Comparison of ENCODE assay signal across 26 cellular contexts in the genomic region with DNA sequence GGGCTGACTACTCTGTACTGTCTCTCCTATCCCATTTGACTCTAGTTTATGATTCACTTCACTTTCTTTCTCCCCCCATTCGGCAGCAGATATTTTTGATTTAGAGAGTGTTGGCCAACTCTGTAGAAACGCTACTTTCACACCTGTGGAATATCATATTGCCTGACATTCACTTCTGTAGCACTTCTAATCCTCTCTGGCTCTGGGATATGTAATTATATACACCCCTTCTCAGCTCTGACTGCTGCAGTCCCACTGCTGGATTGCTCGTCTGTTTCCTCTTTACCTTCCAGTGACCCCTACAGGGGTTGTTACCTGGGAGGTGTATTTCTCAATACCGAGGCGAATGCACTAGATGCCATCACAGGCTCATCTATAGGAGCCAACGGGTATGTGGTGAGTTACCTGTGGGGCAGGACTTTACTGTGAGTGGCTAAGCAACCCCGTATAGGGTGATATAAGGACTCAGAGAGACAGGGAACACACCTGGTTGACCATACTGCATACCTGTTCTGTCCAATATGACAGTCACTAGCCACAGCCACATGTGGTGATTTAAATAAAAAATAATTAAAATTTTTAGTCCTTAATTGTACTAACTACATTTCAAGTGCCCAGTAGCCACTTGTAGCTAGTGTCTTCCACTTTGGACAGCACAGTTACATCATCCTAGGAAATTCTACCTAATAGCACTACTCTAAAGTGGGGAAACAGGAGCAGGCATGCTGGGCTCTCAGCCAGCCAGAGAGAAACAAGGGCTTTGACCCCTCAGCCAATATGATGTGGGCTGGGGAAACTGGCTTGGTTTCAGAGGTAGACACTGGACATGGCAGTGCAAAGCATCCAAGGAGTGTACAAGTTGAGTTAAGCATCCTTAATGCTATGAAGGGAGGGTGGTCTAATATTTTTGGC.
"Had no signal": no experiment of that assay in that cellular context is flagged by ENCODE, and none has a peak within 500 bp of the region (broad histone marks: within the 10 kb centered on the region; RNA-seq: fewer than 3 reads in every experiment).

No MANE protein-coding gene starts in this region.

- H3K4me3 ChIP-seq: adrenal gland, ascending aorta, hepatocyte, stomach, suprapubic skin, tibial nerve had no signal

- H3K9me3 ChIP-seq: adrenal gland, ascending aorta, stomach, suprapubic skin, tibial nerve had no signal

- H3K36me3 ChIP-seq: adrenal gland, ascending aorta, brain microvascular endothelial cell, stomach, suprapubic skin, tibial nerve had no signal

- H3K4me1 ChIP-seq: adrenal gland, ascending aorta, tibial nerve had no signal

- H3K4me1 Mint-ChIP-seq: activated T-helper 17 cell treated with anti-CD3 and anti-CD28 coated beads, Interleukin-2, amount 50 U/mL, for 72 hours; stimulated activated effector memory CD8-positive, alpha-beta T cell treated with anti-CD3 and anti-CD28 coated beads, Interleukin-12 subunit alpha, Interleukin-12 subunit beta, amount 100 ng/mL, for 72 hours had no signal

- DNase-seq: activated CD4-positive, alpha-beta T cell treated with anti-CD3 and anti-CD28 coated beads for 1 hour; activated naive CD4-positive, alpha-beta T cell; activated T-cell treated with anti-CD3 and anti-CD28 coated beads, Interleukin-2, amount 50 U/mL, for 1 hour; adrenal gland; brain microvascular endothelial cell; central memory CD4-positive, alpha-beta T cell; dermis blood vessel endothelial cell; effector CD8-positive, alpha-beta T cell; foreskin melanocyte; glutamatergic neuron; left ventricle myocardium superior; occipital lobe; small intestine; stimulated activated CD4-positive, alpha-beta T cell treated with anti-CD3 and anti-CD28 coated beads, Interleukin-2, amount 100 ng/mL, for 24 hours; stomach; T-helper 9 cell had no signal

- H3K9me3 Mint-ChIP-seq: activated T-helper 17 cell treated with anti-CD3 and anti-CD28 coated beads, Interleukin-2, amount 50 U/mL, for 72 hours; stimulated activated effector memory CD8-positive, alpha-beta T cell treated with anti-CD3 and anti-CD28 coated beads, Interleukin-12 subunit alpha, Interleukin-12 subunit beta, amount 100 ng/mL, for 72 hours had no signal

- ATAC-seq: activated T-helper 17 cell treated with anti-CD3 and anti-CD28 coated beads, Interleukin-2, amount 50 U/mL, for 72 hours; esophagus mucosa; left ventricle myocardium superior; sciatic nerve; stimulated activated effector memory CD8-positive, alpha-beta T cell treated with anti-CD3 and anti-CD28 coated beads, Interleukin-12 subunit alpha, Interleukin-12 subunit beta, amount 100 ng/mL, for 72 hours had no signal

- FAIRE-seq: small intestine, urothelium cell line had no signal

- H3K4me3 Mint-ChIP-seq: activated naive CD8-positive, alpha-beta T cell; activated T-helper 17 cell treated with anti-CD3 and anti-CD28 coated beads, Interleukin-2, amount 50 U/mL, for 72 hours; stimulated activated effector memory CD8-positive, alpha-beta T cell treated with anti-CD3 and anti-CD28 coated beads, Interleukin-12 subunit alpha, Interleukin-12 subunit beta, amount 100 ng/mL, for 72 hours had no signal

- H3K27ac Mint-ChIP-seq: activated naive CD8-positive, alpha-beta T cell; activated T-helper 17 cell treated with anti-CD3 and anti-CD28 coated beads, Interleukin-2, amount 50 U/mL, for 72 hours; stimulated activated effector memory CD8-positive, alpha-beta T cell treated with anti-CD3 and anti-CD28 coated beads, Interleukin-12 subunit alpha, Interleukin-12 subunit beta, amount 100 ng/mL, for 72 hours had no signal

- H2AFZ ChIP-seq: hepatocyte had no signal

- H3K27ac ChIP-seq: adrenal gland, ascending aorta, brain microvascular endothelial cell, hepatocyte, stomach, suprapubic skin, tibial nerve had no signal

- H3K79me2 ChIP-seq: hepatocyte had no signal

- H3K36me3 Mint-ChIP-seq: activated naive CD8-positive, alpha-beta T cell; stimulated activated effector memory CD8-positive, alpha-beta T cell treated with anti-CD3 and anti-CD28 coated beads, Interleukin-12 subunit alpha, Interleukin-12 subunit beta, amount 100 ng/mL, for 72 hours had no signal

- H3K27me3 ChIP-seq: adrenal gland, ascending aorta, brain microvascular endothelial cell, hepatocyte, stomach, suprapubic skin, tibial nerve had no signal
